1 cellular context compared by ENCODE assay signal in the genomic region with DNA sequence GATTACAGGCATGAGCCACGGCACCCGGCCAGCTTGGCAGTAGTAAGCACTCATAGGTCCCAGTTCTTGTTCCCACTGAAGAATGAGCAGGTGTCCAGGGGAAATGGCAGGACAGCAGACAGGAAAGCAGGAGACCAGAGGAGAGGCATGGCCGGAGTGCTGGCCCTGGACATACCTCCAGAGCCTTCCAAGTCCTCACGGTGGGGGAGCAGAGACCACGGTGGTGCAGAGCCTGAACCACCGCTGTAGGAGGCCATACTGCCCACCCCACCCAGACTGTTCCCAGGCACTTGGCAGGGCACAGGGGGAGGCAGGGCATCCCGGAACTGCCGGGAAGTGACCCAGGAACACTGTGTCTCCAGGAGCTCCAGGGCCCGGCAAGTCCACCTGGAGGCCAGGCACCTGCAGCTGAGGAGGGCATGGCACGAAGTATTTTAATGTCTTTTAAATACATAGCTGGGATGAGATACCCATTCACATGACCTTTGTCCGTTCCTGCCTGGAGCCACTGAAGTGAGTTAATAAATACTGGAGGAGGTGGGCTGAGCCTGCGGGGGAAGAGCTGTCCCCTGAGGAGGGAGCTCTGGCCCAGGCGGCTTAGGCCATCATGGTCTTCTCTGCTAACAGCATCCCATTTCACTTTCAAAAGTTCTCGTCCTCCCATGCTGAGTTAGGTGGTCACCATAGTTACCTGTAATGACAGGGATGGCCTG.
TF ChIP-seq lines count a peak whose summit lies in the region.

No MANE protein-coding gene starts in this region.

TF ChIP-seq in SK-N-SH treated with all-trans-retinoic acid at 6 μM for 48 hours, 23 proteins besides CTCF, POLR2A, EP300 and RAD21 (continued from another document):
- TF ChIP-seq, protein P1, sequence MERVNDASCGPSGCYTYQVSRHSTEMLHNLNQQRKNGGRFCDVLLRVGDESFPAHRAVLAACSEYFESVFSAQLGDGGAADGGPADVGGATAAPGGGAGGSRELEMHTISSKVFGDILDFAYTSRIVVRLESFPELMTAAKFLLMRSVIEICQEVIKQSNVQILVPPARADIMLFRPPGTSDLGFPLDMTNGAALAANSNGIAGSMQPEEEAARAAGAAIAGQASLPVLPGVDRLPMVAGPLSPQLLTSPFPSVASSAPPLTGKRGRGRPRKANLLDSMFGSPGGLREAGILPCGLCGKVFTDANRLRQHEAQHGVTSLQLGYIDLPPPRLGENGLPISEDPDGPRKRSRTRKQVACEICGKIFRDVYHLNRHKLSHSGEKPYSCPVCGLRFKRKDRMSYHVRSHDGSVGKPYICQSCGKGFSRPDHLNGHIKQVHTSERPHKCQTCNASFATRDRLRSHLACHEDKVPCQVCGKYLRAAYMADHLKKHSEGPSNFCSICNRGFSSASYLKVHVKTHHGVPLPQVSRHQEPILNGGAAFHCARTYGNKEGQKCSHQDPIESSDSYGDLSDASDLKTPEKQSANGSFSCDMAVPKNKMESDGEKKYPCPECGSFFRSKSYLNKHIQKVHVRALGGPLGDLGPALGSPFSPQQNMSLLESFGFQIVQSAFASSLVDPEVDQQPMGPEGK (CRISPR knock-in tag; IDR thresholded peaks at IDR 0.05; ENCODE audit: borderline replicate concordance): no peak
- TF ChIP-seq RARB (CRISPR knock-in tag; IDR thresholded peaks at IDR 0.05) (no peak), ZFP30 (CRISPR knock-in tag; IDR thresholded peaks at IDR 0.05) (no peak), CSDC2 (CRISPR knock-in tag; IDR thresholded peaks at IDR 0.05) (no peak), BACH2 (CRISPR knock-in tag; IDR thresholded peaks at IDR 0.05; ENCODE audit: borderline replicate concordance) (no peak), ISL1 (CRISPR knock-in tag; IDR thresholded peaks at IDR 0.05) (no peak), TCF4 (CRISPR knock-in tag; IDR thresholded peaks at IDR 0.05; ENCODE audit: borderline replicate concordance) (no peak), ZFP3 (CRISPR knock-in tag; IDR thresholded peaks at IDR 0.05) (no peak), ZNF565 (CRISPR knock-in tag; conservative IDR thresholded peaks at IDR 0.05; ENCODE audit: low read depth) (no peak), PPARA (CRISPR knock-in tag; IDR thresholded peaks at IDR 0.05; ENCODE audit: borderline replicate concordance) (no peak)
